10 cellular contexts compared by ENCODE assay signal in genomic region chr6:33692078-33692759, GRCh38. TPM values are rescaled to one million over a fixed set of nuclear protein-coding genes. Genes with fewer than 3 reads are reported as not detected.
A peak's percentile ranks its signal among the peaks of the same experiment; 100 is the strongest.
DNase-seq lines count a peak whose midpoint lies in the region; ATAC-seq and TF ChIP-seq lines count a peak whose summit lies in the region.
"Had no signal": no experiment of that assay in that cellular context is flagged by ENCODE, and none has a peak within 500 bp of the region (broad histone marks: within the 10 kb centered on the region; RNA-seq: fewer than 3 reads in every experiment).

No MANE protein-coding gene starts in this region.

- H4K91ac ChIP-seq in IMR-90 (ENCODE audit: insufficient read depth, low read depth, low read length) = no peak overlapping the region

- CTCF ChIA-PET in IMR-90 (lab: Yijun Ruan, JAX) = interaction anchor here (0.5 to 0.6 kb wide), 2 partner anchors 8 to 11 kb away, joined by 3 to 4 read pairs; no protein-coding TSS in a partner anchor

- no peak overlapping the region for H3K4ac ChIP-seq in IMR-90 (ENCODE audit: low read depth, low read length)

- TF ChIP-seq CTCF in IMR-90 (conservative IDR thresholded peaks at IDR 0.05; ENCODE audit: low read depth, low read length) = no peak
- no peak for TF ChIP-seq CTCF in astrocyte of the spinal cord (IDR thresholded peaks at IDR 0.05; ENCODE audit: low read depth, low read length)
- no peak for TF ChIP-seq CTCF in lower lobe of right lung (IDR thresholded peaks at IDR 0.05)

- dilution Hi-C loops in IMR-90 (cut with HindIII; ENCODE audit: low sequenced_read_pairs, unreplicated experiment) = no loop called here

- H4K5ac ChIP-seq in IMR-90 (ENCODE audit: low read depth, low read length) = no peak overlapping the region

- H2BK120ac ChIP-seq in IMR-90 (ENCODE audit: low read depth, low read length) = no peak overlapping the region

- H2BK15ac ChIP-seq in IMR-90 (ENCODE audit: low read depth, low read length) = no peak overlapping the region

- DNase-seq in AG08395 (ENCODE audit: low spot score) = peak; percentile 17
- no peak for DNase-seq in IMR-90
- peak; percentile 35 for DNase-seq in astrocyte of the spinal cord (ENCODE audit: low read depth, low spot score)
- DNase-seq in lower lobe of right lung = peak; percentile 45
- DNase-seq in DMS153 (lab: John Stamatoyannopoulos, UW) = no peak
- DNase-seq in activated effector memory CD4-positive, alpha-beta T cell treated with anti-CD3 and anti-CD28 coated beads, Interleukin-2, amount 50 U/mL, for 16 hours = no peak

- peaks cover 17% of the 10 kb centered on the region for H3K4me1 ChIP-seq in IMR-90 (ENCODE audit: control insufficient read depth, insufficient read depth, low read length)
- H3K4me1 ChIP-seq in lower lobe of right lung = peaks cover 56% of the 10 kb centered on the region

- H3K9me3 ChIP-seq in IMR-90 (ENCODE audit: control insufficient read depth, insufficient read depth, low read length) = no peaks in the 10 kb centered on the region
- no peaks in the 10 kb centered on the region for H3K9me3 ChIP-seq in lower lobe of right lung

- intact Hi-C loops in IMR-90 (cut with micrococcal nuclease) = no loop called here
- intact Hi-C loops in lower lobe of right lung (cut with DNase I) = loop anchor here (10.0 kb wide), 1 partner anchor 107 kb away; the partner anchor contains the start of gene BAK1

- H3K56ac ChIP-seq in IMR-90 (ENCODE audit: extremely low read depth, insufficient read depth, low read length) = no peak overlapping the region

- no peak overlapping the region for H2AK5ac ChIP-seq in IMR-90 (ENCODE audit: low read depth, low read length)

- no peak overlapping the region for H3K4me2 ChIP-seq in IMR-90 (ENCODE audit: low read depth, low read length)

- H2AK9ac ChIP-seq in IMR-90 (replicated peaks; ENCODE audit: low read depth, low read length, poor library complexity) = no peak overlapping the region

- peaks cover 0 to 22% of the 10 kb centered on the region in 2 experiments; a peak in 2 of 4 replicates for H3K79me1 ChIP-seq in IMR-90 (ENCODE audit: low read depth in 1 of 2, low read length in 2 of 2)

- no peaks in the 10 kb centered on the region for H3K27me3 ChIP-seq in IMR-90 (ENCODE audit: control insufficient read depth, insufficient read depth, low read length)
- no peaks in the 10 kb centered on the region for H3K27me3 ChIP-seq in lower lobe of right lung (ENCODE audit: low read depth)

- in situ Hi-C loops in IMR-90 (cut with MboI; ENCODE audit: low sequenced_read_pairs) (no loop called here), astrocyte of the spinal cord (cut with HindIII; ENCODE audit: low sequenced_read_pairs) (no loop called here)

- no peak overlapping the region for H4K8ac ChIP-seq in IMR-90 (ENCODE audit: low read depth in 2 of 2, low read length in 2 of 2)

- no peak overlapping the region for H3K14ac ChIP-seq in IMR-90 (replicated peaks; ENCODE audit: low read depth, low read length)

- TF ChIP-seq RAD21 in IMR-90 (IDR thresholded peaks at IDR 0.05; ENCODE audit: low read length) = no peak

- peaks cover 6% of the 10 kb centered on the region; the same call in 1 of the 2 replicates for H4K20me1 ChIP-seq in IMR-90 (ENCODE audit: insufficient read depth, low read length)

- H3K36me3 ChIP-seq in IMR-90 (ENCODE audit: control insufficient read depth, insufficient read depth, low read length) (peaks cover 16% of the 10 kb centered on the region; the same call in 1 of the 2 replicates), lower lobe of right lung (peaks cover 99% of the 10 kb centered on the region)

- H3K18ac ChIP-seq in IMR-90 (ENCODE audit: low read depth, low read length) = no peak overlapping the region

- BruUV-seq in IMR-90 (replicated peaks; lab: Mats Ljungman, UMichigan) = no TSS peak

- no peak overlapping the region for H3K9ac ChIP-seq in IMR-90 (ENCODE audit: low read depth, low read length)

- no peak for TF ChIP-seq POLR2A in IMR-90 (IDR thresholded peaks at IDR 0.05; ENCODE audit: low read depth, low read length)

- POLR2A ChIA-PET in IMR-90 (lab: Charles Lee; ENCODE audit: unreplicated experiment) = no interaction called here

- H3K27ac ChIP-seq in IMR-90 (ENCODE audit: insufficient read depth, low read length) (no peak overlapping the region), lower lobe of right lung (peak overlapping the region; percentile 53)

- ATAC-seq in IMR-90 (ENCODE audit: low read depth) (no peak), lower lobe of right lung (peak; percentile 3 to 21), GM18868 (IDR thresholded peaks at IDR 0.05; ENCODE audit: unreplicated experiment) (no peak), HG02884 (IDR thresholded peaks at IDR 0.05; ENCODE audit: unreplicated experiment) (no peak)
- ATAC-seq: Panc1 had no signal

- 91% methylated on average over 5 of the region's 12 CpGs; no CpG with 5 or more reads in 1 of the 2 experiments for WGBS in IMR-90 (ENCODE audit: extremely low coverage in 2 of 2, insufficient read length in 1 of 2), 2 experiments

- H2BK20ac ChIP-seq in IMR-90 (ENCODE audit: low read depth, low read length) = no peak overlapping the region

- peaks cover 25% of the 10 kb centered on the region for H3K9me1 ChIP-seq in IMR-90 (ENCODE audit: insufficient read depth, low read length)

- peak overlapping the region; percentile 1 for H2AFZ ChIP-seq in IMR-90 (replicated peaks; ENCODE audit: low read length, poor library complexity)

- no peak overlapping the region for H3K23ac ChIP-seq in IMR-90 (ENCODE audit: low read depth, low read length)

- H3K4me3 ChIP-seq in IMR-90 (ENCODE audit: insufficient read depth, low read depth, low read length) (no peak overlapping the region), astrocyte of the spinal cord (ENCODE audit: low read depth, low read length) (no peak overlapping the region), lower lobe of right lung (no peak overlapping the region)

- H2BK5ac ChIP-seq in IMR-90 (ENCODE audit: low read depth, low read length, poor library complexity, severe bottlenecking) = no peak overlapping the region

TF ChIP-seq in IMR-90, 13 proteins besides CTCF, POLR2A, EP300 and RAD21:
- TF ChIP-seq, protein P1, sequence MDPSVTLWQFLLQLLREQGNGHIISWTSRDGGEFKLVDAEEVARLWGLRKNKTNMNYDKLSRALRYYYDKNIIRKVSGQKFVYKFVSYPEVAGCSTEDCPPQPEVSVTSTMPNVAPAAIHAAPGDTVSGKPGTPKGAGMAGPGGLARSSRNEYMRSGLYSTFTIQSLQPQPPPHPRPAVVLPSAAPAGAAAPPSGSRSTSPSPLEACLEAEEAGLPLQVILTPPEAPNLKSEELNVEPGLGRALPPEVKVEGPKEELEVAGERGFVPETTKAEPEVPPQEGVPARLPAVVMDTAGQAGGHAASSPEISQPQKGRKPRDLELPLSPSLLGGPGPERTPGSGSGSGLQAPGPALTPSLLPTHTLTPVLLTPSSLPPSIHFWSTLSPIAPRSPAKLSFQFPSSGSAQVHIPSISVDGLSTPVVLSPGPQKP (IDR thresholded peaks at IDR 0.05; ENCODE audit: borderline replicate concordance, low read depth, low read length) = no peak
- TF ChIP-seq MAZ (IDR thresholded peaks at IDR 0.05; ENCODE audit: borderline replicate concordance, low read depth, low read length) (no peak), USF2 (IDR thresholded peaks at IDR 0.05; ENCODE audit: low read depth, low read length) (no peak), RCOR1 (IDR thresholded peaks at IDR 0.05; ENCODE audit: insufficient replicate concordance, low read length) (no peak), BHLHE40 (IDR thresholded peaks at IDR 0.05; ENCODE audit: low read depth, low read length) (no peak), MAFK (IDR thresholded peaks at IDR 0.05; ENCODE audit: low read depth, low read length) (peak; percentile 64; the same call in 1 of the 2 replicates), NFE2L2 (IDR thresholded peaks at IDR 0.05; ENCODE audit: low read depth, low read length) (no peak)

RNA-seq across cellular contexts. Expression of gene UQCC2, which starts 19.3 kb away (rescaled TPM):
- total RNA-seq in IMR-90 (2012; rRNA removed) (13.8 and 23.1 TPM in 2 replicates), lower lobe of right lung (39.6 TPM)
- polyA plus RNA-seq in IMR-90 (2012; rRNA removed) = 34.5 and 44.5 TPM in 2 replicates
- polyA plus RNA-seq in IMR-90 (2012; cell fraction: cytosol; rRNA removed) = 28.0 and 38.5 TPM in 2 replicates
- polyA plus RNA-seq in IMR-90 (2012; cell fraction: nucleus; rRNA removed; ENCODE audit: low replicate concordance) = 18.4 and 25.0 TPM in 2 replicates

RNA-seq across cellular contexts. Expression of gene IP6K3, which starts 54.5 kb away (rescaled TPM):
- 0.18 and 0.28 TPM in 2 replicates for total RNA-seq in IMR-90 (2012; rRNA removed)
- polyA plus RNA-seq in IMR-90 (2012; rRNA removed) = 0.51 and 0.52 TPM in 2 replicates
- 0.22 and 0.62 TPM in 2 replicates for polyA plus RNA-seq in IMR-90 (2012; cell fraction: cytosol; rRNA removed)
- polyA plus RNA-seq in IMR-90 (2012; cell fraction: nucleus; rRNA removed; ENCODE audit: low replicate concordance) = 0.39 and 0.49 TPM in 2 replicates
- 3.5 TPM for total RNA-seq in lower lobe of right lung
- total RNA-seq: pulmonary artery endothelial cell had no signal

Comparison
In these comparisons a context has a peak if more than half of its experiments do, and no peak if none do; other contexts are left out.
1. DNase-seq: peak in AG08395 (single experiment), astrocyte of the spinal cord (single experiment) and lower lobe of right lung (single experiment); none in IMR-90 (single experiment), DMS153 (single experiment) and activated effector memory CD4-positive, alpha-beta T cell treated with anti-CD3 and anti-CD28 coated beads, Interleukin-2, amount 50 U/mL, for 16 hours (single experiment).
2. ATAC-seq: peak in lower lobe of right lung (2 of 2); none in IMR-90 (single experiment), GM18868 (single experiment) and HG02884 (single experiment).